Comparison of ENCODE assay signal across 1 cellular context in genomic region chr1:212138441-212138840, GRCh38.
TF ChIP-seq lines count a peak whose summit lies in the region.

No MANE protein-coding gene starts in this region.

TF ChIP-seq in HCT116, 20 proteins besides CTCF, POLR2A, EP300 and RAD21 (continued from another document):
- no peak for TF ChIP-seq REST (IDR thresholded peaks at IDR 0.05; ENCODE audit: low read depth)
- TF ChIP-seq TCF7L2 (IDR thresholded peaks at IDR 0.05; ENCODE audit: borderline replicate concordance, extremely low read depth, insufficient read depth, insufficient read length): no peak
- TF ChIP-seq SP1 (IDR thresholded peaks at IDR 0.05; ENCODE audit: low read depth): no peak
- TF ChIP-seq CEBPB (IDR thresholded peaks at IDR 0.05; ENCODE audit: low read depth): no peak
- no peak for TF ChIP-seq ATF3 (IDR thresholded peaks at IDR 0.05)
- no peak for TF ChIP-seq ZFX (IDR thresholded peaks at IDR 0.05)
- no peak for TF ChIP-seq SRF (IDR thresholded peaks at IDR 0.05; ENCODE audit: low read depth)
TF ChIP-seq in HCT116: peak in this region for 0.
